15 cellular contexts compared by ENCODE assay signal in genomic region chrX:21255207-21255606, GRCh38.
DNase-seq lines count a peak whose midpoint lies in the region; ATAC-seq lines count a peak whose summit lies in the region.
"Had no signal": no experiment of that assay in that cellular context is flagged by ENCODE, and none has a peak within 500 bp of the region (broad histone marks: within the 10 kb centered on the region; RNA-seq: fewer than 3 reads in every experiment).

No MANE protein-coding gene starts in this region.

- no peak for DNase-seq in HAP-1 (ENCODE audit: low spot score in 2 of 2)
- no peak for DNase-seq in T-helper 1 cell
- no peak for DNase-seq in activated T-cell treated with anti-CD3 and anti-CD28 coated beads, Interleukin-2, amount 50 U/mL, for 48 hours
- DNase-seq: activated CD4-positive, alpha-beta T cell treated with anti-CD3 and anti-CD28 coated beads, Interleukin-2, amount 50 U/mL, for 1 hour; Calu3; KBM-7; NCI-H1436 treated with DMSO at 0.1 percent for 48 hours; Right ventricle myocardium superior; stimulated activated CD4-positive, alpha-beta T cell treated with anti-CD3 and anti-CD28 coated beads, Interleukin-2, amount 100 ng/mL, for 24 hours had no signal

- ATAC-seq in GM18511 (IDR thresholded peaks at IDR 0.05; ENCODE audit: unreplicated experiment) = peak; percentile 91
- ATAC-seq in GM19467 (IDR thresholded peaks at IDR 0.05; ENCODE audit: unreplicated experiment) = peak; percentile 90
- peak; percentile 93 for ATAC-seq in HG02970 (IDR thresholded peaks at IDR 0.05; ENCODE audit: low FRiP score, unreplicated experiment)
- ATAC-seq in HG03575 (IDR thresholded peaks at IDR 0.05; ENCODE audit: extremely low read depth, insufficient number of reproducible peaks, low FRiP score, unreplicated experiment) = peak; percentile 78
- no peak for ATAC-seq in HG02610 (IDR thresholded peaks at IDR 0.05; ENCODE audit: unreplicated experiment)

- no peaks in the 10 kb centered on the region for H3K27me3 ChIP-seq in HAP-1 (ENCODE audit: low read depth)
- H3K27me3 ChIP-seq: right atrium auricular region had no signal

- no peaks in the 10 kb centered on the region for H3K4me1 ChIP-seq in HAP-1
- H3K4me1 ChIP-seq: right atrium auricular region had no signal

- in situ Hi-C loops in HAP-1 (cut with MboI; ENCODE audit: low sequenced_read_pairs) = no loop called here

- no peak overlapping the region for H3K4me3 ChIP-seq in HAP-1
- H3K4me3 ChIP-seq: right atrium auricular region had no signal

- H3K36me3 ChIP-seq in HAP-1 (replicated peaks) = no peaks in the 10 kb centered on the region
- H3K36me3 ChIP-seq: right atrium auricular region had no signal

- no peaks in the 10 kb centered on the region for H3K9me3 ChIP-seq in HAP-1
- H3K9me3 ChIP-seq: right atrium auricular region had no signal
